8 cellular contexts compared by ENCODE assay signal in the genomic region with DNA sequence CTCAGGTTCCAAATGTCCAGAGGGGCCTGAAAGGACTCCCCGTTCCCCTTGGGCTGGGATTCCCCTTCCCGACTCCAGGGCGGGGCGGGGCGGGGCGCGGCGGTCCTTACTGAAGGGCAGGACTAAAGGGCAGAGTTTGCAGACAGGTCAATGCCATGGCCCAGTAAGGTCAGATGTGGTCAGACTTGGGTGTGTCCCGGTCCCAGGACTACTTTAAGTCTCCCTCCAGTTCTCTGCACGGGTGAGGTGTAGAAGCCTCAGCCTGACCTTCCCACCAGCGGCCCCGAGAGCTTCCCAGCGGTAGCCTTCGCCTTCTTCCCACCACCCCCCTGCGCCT. TPM values are rescaled to one million over a fixed set of nuclear protein-coding genes. Genes with fewer than 3 reads are reported as not detected.
A peak's percentile ranks its signal among the peaks of the same experiment; 100 is the strongest.
DNase-seq lines count a peak whose midpoint lies in the region; ATAC-seq, FAIRE-seq and TF ChIP-seq lines count a peak whose summit lies in the region.

No MANE protein-coding gene starts in this region.

- H3K27me3 ChIP-seq in muscle layer of colon (ENCODE audit: control insufficient read depth in 1 of 2, insufficient read depth in 2 of 2, low read length in 2 of 2): peaks cover 0 to 6% of the 10 kb centered on the region in 2 donors
- H3K27me3 ChIP-seq in upper lobe of right lung: no peaks in the 10 kb centered on the region

- H3K9me3 ChIP-seq in muscle layer of colon (ENCODE audit: low read length) (no peaks in the 10 kb centered on the region), upper lobe of right lung (no peaks in the 10 kb centered on the region)

- peaks cover 32% of the 10 kb centered on the region for H3K4me1 ChIP-seq in muscle layer of colon (ENCODE audit: insufficient read depth, low read length)
- peaks cover 28% of the 10 kb centered on the region for H3K4me1 ChIP-seq in upper lobe of right lung

- H3K4me3 Mint-ChIP-seq in endothelial cell (ENCODE audit: unreplicated experiment): peak overlapping the region; percentile 92

- ATAC-seq in HG03432 (IDR thresholded peaks at IDR 0.05; ENCODE audit: unreplicated experiment) (peak; percentile 3), upper lobe of right lung (peak; percentile 34), HG02571 (IDR thresholded peaks at IDR 0.05; ENCODE audit: unreplicated experiment) (no peak)

- no peak for FAIRE-seq in urothelium cell line (lab: Jason Lieb, UNC)

- no peaks in the 10 kb centered on the region for H3K36me3 ChIP-seq in muscle layer of colon (ENCODE audit: insufficient read depth, low read length)
- no peaks in the 10 kb centered on the region for H3K36me3 ChIP-seq in upper lobe of right lung

- TF ChIP-seq CTCF in endothelial cell (IDR thresholded peaks at IDR 0.05; ENCODE audit: unreplicated experiment): no peak
- no peak for TF ChIP-seq CTCF in upper lobe of right lung (IDR thresholded peaks at IDR 0.05)

- peak overlapping the region; percentile 92 to 94 for H3K4me3 ChIP-seq in muscle layer of colon (ENCODE audit: low read depth in 1 of 2, low read length in 2 of 2)
- H3K4me3 ChIP-seq in upper lobe of right lung: peak overlapping the region; percentile 83

- peak overlapping the region; percentile 99 for H3K27ac Mint-ChIP-seq in endothelial cell (ENCODE audit: unreplicated experiment)

- peaks cover 41% of the 10 kb centered on the region for H3K27me3 Mint-ChIP-seq in endothelial cell (ENCODE audit: unreplicated experiment)

- no peaks in the 10 kb centered on the region for H3K9me3 Mint-ChIP-seq in endothelial cell (ENCODE audit: unreplicated experiment)

- peaks cover 35% of the 10 kb centered on the region for H3K4me1 Mint-ChIP-seq in endothelial cell (ENCODE audit: unreplicated experiment)

- intact Hi-C loops in upper lobe of right lung (cut with DNase I): no loop called here

- H3K27ac ChIP-seq in muscle layer of colon (ENCODE audit: low read depth, low read length): peak overlapping the region; percentile 97
- peak overlapping the region; percentile 99 for H3K27ac ChIP-seq in upper lobe of right lung

- H3K36me3 Mint-ChIP-seq in endothelial cell (ENCODE audit: low read depth, unreplicated experiment): no peaks in the 10 kb centered on the region

- DNase-seq in AG08396 (ENCODE audit: low spot score) (peak; percentile 53), endothelial cell (ENCODE audit: low spot score) (no peak), upper lobe of right lung (peak; percentile 91), urothelium cell line (ENCODE audit: low spot score) (no peak)
- DNase-seq in activated CD4-positive, alpha-beta T cell treated with anti-CD3 and anti-CD28 coated beads for 4 hours: peak; percentile 46

- peak overlapping the region; percentile 87 for H3K9ac ChIP-seq in muscle layer of colon (ENCODE audit: low read length)

RNA-seq across cellular contexts. Expression of gene KDM6B, which starts 0.5 kb away (rescaled TPM):
- total RNA-seq in endothelial cell (ENCODE audit: unreplicated experiment) (47.4 TPM), upper lobe of right lung (48.3 TPM)

RNA-seq across cellular contexts. Expression of gene TMEM88, which starts 20.3 kb away (rescaled TPM):
- total RNA-seq in endothelial cell (ENCODE audit: unreplicated experiment): 13.6 TPM
- total RNA-seq in upper lobe of right lung: 10.7 TPM

RNA-seq across cellular contexts. Expression of gene NAA38, which starts 22.8 kb away (rescaled TPM):
- total RNA-seq in endothelial cell (ENCODE audit: unreplicated experiment) (97.9 TPM), upper lobe of right lung (58.7 TPM)

RNA-seq across cellular contexts. Expression of gene CYB5D1, which starts 23.3 kb away (rescaled TPM):
- total RNA-seq in endothelial cell (ENCODE audit: unreplicated experiment): 6.4 TPM
- total RNA-seq in upper lobe of right lung: 7.2 TPM

RNA-seq across cellular contexts. Expression of gene CHD3, which starts 54.1 kb away (rescaled TPM):
- total RNA-seq in endothelial cell (ENCODE audit: unreplicated experiment) (133 TPM), upper lobe of right lung (93.0 TPM)

Comparison
In these comparisons a context has a peak if more than half of its experiments do, and no peak if none do; other contexts are left out.
1. DNase-seq: peak in AG08396 (single experiment), activated CD4-positive, alpha-beta T cell treated with anti-CD3 and anti-CD28 coated beads for 4 hours (2 of 2) and upper lobe of right lung (single experiment); none in endothelial cell (single experiment) and urothelium cell line (single experiment).